In the genomic region with DNA sequence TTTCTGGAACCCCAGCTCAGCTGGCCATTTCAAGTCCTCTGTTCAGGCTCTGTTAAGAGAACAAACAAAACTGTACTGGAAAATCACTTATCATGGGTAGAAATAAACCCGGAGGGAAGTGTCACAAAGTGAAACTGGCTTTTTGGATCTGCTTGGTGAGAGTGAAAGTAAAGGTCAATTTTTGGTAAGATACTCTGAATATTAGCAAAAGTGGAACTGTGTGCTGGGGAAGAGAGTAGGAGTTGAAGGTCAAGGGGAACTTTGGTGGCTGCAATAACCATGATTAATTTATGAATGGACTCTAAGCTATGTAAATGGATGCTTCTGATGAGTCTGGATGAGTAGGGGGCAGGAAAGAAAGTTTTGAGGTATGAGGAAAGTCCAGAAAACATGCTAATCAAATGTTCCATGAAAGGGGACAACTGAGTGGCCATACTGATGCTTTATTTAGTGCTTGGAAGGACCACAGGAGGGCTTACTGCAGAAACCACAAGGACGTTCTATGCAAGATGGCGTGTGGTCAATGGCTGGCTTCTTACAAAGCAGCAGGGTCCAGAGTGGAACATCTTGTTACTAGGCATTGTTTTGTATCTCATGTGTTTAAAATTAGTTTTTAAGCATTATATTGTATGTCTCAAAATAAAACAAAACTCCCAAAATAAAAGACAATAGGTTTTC, we compare ENCODE assay signal across 9 cellular contexts. TPM values are rescaled to one million over a fixed set of nuclear protein-coding genes. Genes with fewer than 3 reads are reported as not detected.
DNase-seq lines count a peak whose midpoint lies in the region; ATAC-seq and TF ChIP-seq lines count a peak whose summit lies in the region.
"Had no signal": no experiment of that assay in that cellular context is flagged by ENCODE, and none has a peak within 500 bp of the region (broad histone marks: within the 10 kb centered on the region; RNA-seq: fewer than 3 reads in every experiment).

No MANE protein-coding gene starts in this region.

- no peaks in the 10 kb centered on the region for H3K79me2 ChIP-seq in OCI-LY7 (ENCODE audit: insufficient read depth, low read depth, low read length)

- H3K36me3 ChIP-seq in GM06990 (ENCODE audit: control insufficient read depth, insufficient read depth, low read length) = no peaks in the 10 kb centered on the region
- no peaks in the 10 kb centered on the region for H3K36me3 ChIP-seq in OCI-LY7 (ENCODE audit: insufficient read depth, low read length)
- H3K36me3 ChIP-seq in brain microvascular endothelial cell (replicated peaks) = no peaks in the 10 kb centered on the region

- TF ChIP-seq CTCF in GM06990 (IDR thresholded peaks at IDR 0.05; ENCODE audit: insufficient read depth, low read length, poor library complexity, severe bottlenecking) (no peak), OCI-LY7 (conservative IDR thresholded peaks at IDR 0.05; ENCODE audit: low read length) (no peak), brain microvascular endothelial cell (IDR thresholded peaks at IDR 0.05; ENCODE audit: low read depth, low read length, missing control alignments) (no peak)

- POLR2A ChIA-PET in OCI-LY7 (lab: Charles Lee) = interaction anchor here (0.7 kb wide), 2 partner anchors 362 to 408 kb away, joined by 3 read pairs; no protein-coding TSS in a partner anchor

- peak overlapping the region; percentile 40; the same call in 1 of the 2 replicates for H2AFZ ChIP-seq in OCI-LY7 (ENCODE audit: low read length)

- no peaks in the 10 kb centered on the region for H3K27me3 ChIP-seq in GM06990 (replicated peaks; ENCODE audit: control insufficient read depth, insufficient read depth, low read length)
- no peaks in the 10 kb centered on the region for H3K27me3 ChIP-seq in brain microvascular endothelial cell (replicated peaks)

- H3K4me1 ChIP-seq in OCI-LY7 (ENCODE audit: insufficient read depth, low read length, poor library complexity, severe bottlenecking) = no peaks in the 10 kb centered on the region

- H3K4me2 ChIP-seq in OCI-LY7 (ENCODE audit: low read length) = no peak overlapping the region

- BruUV-seq in OCI-LY7 (replicated peaks; lab: Mats Ljungman, UMichigan) = no TSS peak

- intact Hi-C loops in OCI-LY7 (cut with micrococcal nuclease; ENCODE audit: unreplicated experiment) = no loop called here

- H3K9me2 ChIP-seq in OCI-LY7 (ENCODE audit: insufficient read depth, low read length) = no peaks in the 10 kb centered on the region

- H3K9me3 ChIP-seq in OCI-LY7 (ENCODE audit: low read length) = no peaks in the 10 kb centered on the region

- ATAC-seq in GM19025 (IDR thresholded peaks at IDR 0.05; ENCODE audit: low read depth, unreplicated experiment) (peak; percentile 56), HG02870 (IDR thresholded peaks at IDR 0.05; ENCODE audit: unreplicated experiment) (peak; percentile 76), esophagus mucosa (no peak)
- ATAC-seq: PC-3 had no signal

- in situ Hi-C loops in brain microvascular endothelial cell (cut with HindIII; ENCODE audit: low pct_ligation_motif_present, low sequenced_read_pairs) = no loop called here

- no peaks in the 10 kb centered on the region for H4K20me1 ChIP-seq in OCI-LY7 (ENCODE audit: insufficient read depth, low read length)

- H3K27ac ChIP-seq in OCI-LY7 (ENCODE audit: low read depth, low read length, poor library complexity, severe bottlenecking) (no peak overlapping the region), brain microvascular endothelial cell (no peak overlapping the region)

- CTCF ChIA-PET in OCI-LY7 (lab: Charles Lee; ENCODE audit: unreplicated experiment) = no interaction called here

- H3K4me3 ChIP-seq in GM06990 (replicated peaks; ENCODE audit: low read depth, low read length) (no peak overlapping the region; the same call in 1 of the 2 replicates), OCI-LY7 (ENCODE audit: low read depth, low read length, poor library complexity, severe bottlenecking) (no peak overlapping the region), brain microvascular endothelial cell (ENCODE audit: low read depth, low read length) (no peak overlapping the region)

- DNase-seq in GM06990 (ENCODE audit: extremely low read depth, insufficient read length) = peak; percentile 52
- no peak for DNase-seq in OCI-LY7 (ENCODE audit: low spot score)
- DNase-seq in OCI-M2 (lab: John Stamatoyannopoulos, UW; ENCODE audit: unreplicated experiment) = no peak
- DNase-seq in brain microvascular endothelial cell = no peak
- DNase-seq in iPS-NIHi7 (ENCODE audit: extremely low spot score) = no peak
- DNase-seq: PC-3 had no signal

RNA-seq across cellular contexts. Expression of a gene that starts 36.8 kb away (rescaled TPM):
- 1.0 TPM in 1 of 2 replicates, not detected in the other for total RNA-seq in OCI-LY7 (2014; rRNA removed; shearing (Covaris generic))
- not detected in 2 replicates for total RNA-seq in OCI-LY7 (2022)
- 0.60 TPM for total RNA-seq in esophagus mucosa
- total RNA-seq: PC-3 had no signal
